In the genomic region with DNA sequence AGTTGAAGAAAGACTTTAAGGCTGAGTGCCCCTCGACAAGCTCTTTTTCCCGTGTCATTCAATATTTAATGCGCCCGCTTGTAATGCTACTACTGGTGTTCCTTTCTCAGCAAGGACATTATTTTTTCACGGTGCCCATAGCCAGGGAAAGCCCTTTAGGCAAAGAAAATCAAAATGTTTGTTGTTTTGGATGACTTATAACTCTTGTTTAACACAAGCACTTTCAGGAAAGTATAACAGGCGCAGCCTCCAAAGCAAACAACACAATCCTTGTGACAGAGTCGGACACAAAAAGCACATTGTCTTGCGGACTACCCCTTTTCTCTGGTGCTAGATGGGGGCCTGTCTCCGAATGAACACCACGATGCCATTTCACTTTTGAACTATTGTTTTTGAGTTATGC, we compare ENCODE assay signal across 17 cellular contexts. TPM values are rescaled to one million over a fixed set of nuclear protein-coding genes. Genes with fewer than 3 reads are reported as not detected.
DNase-seq lines count a peak whose midpoint lies in the region; ATAC-seq and TF ChIP-seq lines count a peak whose summit lies in the region.
"Had no signal": no experiment of that assay in that cellular context is flagged by ENCODE, and none has a peak within 500 bp of the region (broad histone marks: within the 10 kb centered on the region; RNA-seq: fewer than 3 reads in every experiment).

No MANE protein-coding gene starts in this region.

- peak; percentile 31 for DNase-seq in activated effector memory CD4-positive, alpha-beta T cell treated with anti-CD3 and anti-CD28 coated beads, Interleukin-2, amount 50 U/mL, for 16 hours
- DNase-seq in activated effector memory CD4-positive, alpha-beta T cell treated with Interleukin-2 at 50 U/mL for 16 hours = no peak
- DNase-seq in caudate nucleus (lab: John Stamatoyannopoulos, UW) (peak in 3 of 61 donors; percentile 11 to 24 (median 19)), medulla oblongata (ENCODE audit: extremely low spot score) (peak; percentile 78), lower lobe of right lung (no peak), BE2C (no peak)
- DNase-seq: activated T-cell treated with anti-CD3 and anti-CD28 coated beads, Interleukin-2, amount 50 U/mL, for 4 hours; DMS 273 treated with DMSO at 0.1 percent for 48 hours; effector memory CD8-positive, alpha-beta T cell; gastrocnemius medialis; KBM-7; kidney glomerular epithelial cell; small intestine had no signal

- H3K27ac ChIP-seq in caudate nucleus (ENCODE audit: low read depth, low read length) (peak overlapping the region; percentile 27), temporal lobe (ENCODE audit: low read depth, low read length) (peak overlapping the region; percentile 73), lower lobe of right lung (no peak overlapping the region)
- H3K27ac ChIP-seq: gastrocnemius medialis had no signal

- no peaks in the 10 kb centered on the region for H3K36me3 ChIP-seq in lower lobe of right lung
- H3K36me3 ChIP-seq in BE2C = no peaks in the 10 kb centered on the region
- H3K36me3 ChIP-seq: gastrocnemius medialis had no signal

- peaks cover 34% of the 10 kb centered on the region for H3K4me1 ChIP-seq in lower lobe of right lung
- H3K4me1 ChIP-seq in BE2C = no peaks in the 10 kb centered on the region

- intact Hi-C loops in lower lobe of right lung (cut with DNase I) = no loop called here

- no peaks in the 10 kb centered on the region for H3K9me3 ChIP-seq in lower lobe of right lung
- peaks cover 5% of the 10 kb centered on the region; the same call in 1 of the 2 replicates for H3K9me3 ChIP-seq in BE2C
- H3K9me3 ChIP-seq: gastrocnemius medialis had no signal

- H3K4me3 ChIP-seq in lower lobe of right lung (no peak overlapping the region), BE2C (ENCODE audit: low read depth, low read length) (no peak overlapping the region)

- TF ChIP-seq CTCF in lower lobe of right lung (IDR thresholded peaks at IDR 0.05) (no peak), BE2C (IDR thresholded peaks at IDR 0.05; ENCODE audit: low read depth, low read length) (no peak)

- ATAC-seq in GM19035 (IDR thresholded peaks at IDR 0.05; ENCODE audit: unreplicated experiment) = no peak
- no peak for ATAC-seq in lower lobe of right lung
- ATAC-seq: gastrocnemius medialis had no signal

- H3K27me3 ChIP-seq in lower lobe of right lung (ENCODE audit: low read depth) = peaks cover 97% of the 10 kb centered on the region
- peaks cover 91% of the 10 kb centered on the region for H3K27me3 ChIP-seq in BE2C

RNA-seq across cellular contexts. Expression of a gene that starts 12.4 kb away (rescaled TPM):
- 2.0 TPM for total RNA-seq in temporal lobe
- not detected for total RNA-seq in lower lobe of right lung
- not detected for polyA plus RNA-seq in BE2C (2012; ENCODE audit: insufficient read depth, insufficient read length, low read depth)
- total RNA-seq: activated T-cell treated with anti-CD3 and anti-CD28 coated beads, Interleukin-2, amount 50 U/mL, for 4 hours; gastrocnemius medialis; OCI-LY7 had no signal
- polyA plus RNA-seq: AG04450 had no signal

RNA-seq across cellular contexts. Expression of a gene that starts 22.5 kb away (rescaled TPM):
- 4.4 TPM for total RNA-seq in temporal lobe
- total RNA-seq in lower lobe of right lung = not detected
- not detected for polyA plus RNA-seq in BE2C (2012; ENCODE audit: insufficient read depth, insufficient read length, low read depth)
- total RNA-seq: gastrocnemius medialis, OCI-LY7 had no signal
- polyA plus RNA-seq: AG04450 had no signal

Comparison
In these comparisons a context has a peak if more than half of its experiments do, and no peak if none do; other contexts are left out.
1. DNase-seq: peak in activated effector memory CD4-positive, alpha-beta T cell treated with anti-CD3 and anti-CD28 coated beads, Interleukin-2, amount 50 U/mL, for 16 hours (single experiment) and medulla oblongata (single experiment); none in activated effector memory CD4-positive, alpha-beta T cell treated with Interleukin-2 at 50 U/mL for 16 hours (single experiment), lower lobe of right lung (single experiment) and BE2C (single experiment).